In the genomic region with DNA sequence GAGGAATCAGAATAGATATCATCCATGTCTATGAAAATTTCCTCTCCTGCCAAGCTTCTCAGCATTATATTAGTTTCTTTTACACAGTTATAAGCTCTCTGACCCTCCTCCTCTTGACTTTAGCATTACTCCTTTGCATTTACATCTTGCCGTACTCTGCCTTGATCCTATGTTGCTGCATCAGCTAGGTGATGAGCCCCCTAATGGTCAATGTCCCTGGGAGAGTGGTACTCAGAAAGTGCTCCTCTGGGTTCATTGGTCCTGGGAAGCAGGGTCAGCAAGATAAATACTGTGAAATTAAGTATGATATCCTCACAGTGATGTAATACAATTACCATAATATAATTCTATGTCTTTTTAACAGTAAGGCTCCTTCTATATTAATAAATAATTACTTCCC, we compare ENCODE assay signal across 26 cellular contexts.
"Had no signal": no experiment of that assay in that cellular context is flagged by ENCODE, and none has a peak within 500 bp of the region (broad histone marks: within the 10 kb centered on the region; RNA-seq: fewer than 3 reads in every experiment).

No MANE protein-coding gene starts in this region.

- H3K4me3 ChIP-seq: coronary artery, neural progenitor cell, right atrium auricular region, tibial nerve had no signal

- H3K4me1 Mint-ChIP-seq: activated naive CD4-positive, alpha-beta T cell treated with anti-CD3 and anti-CD28 coated beads, Interleukin-2, amount 10 ng/mL, durations not matched to agents 7 days and 5 days; activated naive CD8-positive, alpha-beta T cell treated with anti-CD3 and anti-CD28 coated beads, Interleukin-2, amount 50 U/mL, for 24 hours; immature natural killer cell; naive thymus-derived CD4-positive, alpha-beta T cell; neural progenitor cell had no signal

- H3K27ac ChIP-seq: brain microvascular endothelial cell, coronary artery, neural progenitor cell, right atrium auricular region, tibial nerve had no signal

- H2AFZ ChIP-seq: neural progenitor cell had no signal

- H3K27ac Mint-ChIP-seq: activated naive CD4-positive, alpha-beta T cell treated with anti-CD3 and anti-CD28 coated beads, Interleukin-2, amount 10 ng/mL, durations not matched to agents 7 days and 5 days; activated naive CD8-positive, alpha-beta T cell treated with anti-CD3 and anti-CD28 coated beads, Interleukin-2, amount 50 U/mL, for 24 hours; immature natural killer cell; naive thymus-derived CD4-positive, alpha-beta T cell; neural progenitor cell; progenitor cell of endocrine pancreas had no signal

- H3K27me3 ChIP-seq: brain microvascular endothelial cell, neural progenitor cell, right atrium auricular region, tibial nerve had no signal

- H3K36me3 Mint-ChIP-seq: activated naive CD4-positive, alpha-beta T cell treated with anti-CD3 and anti-CD28 coated beads, Interleukin-2, amount 10 ng/mL, durations not matched to agents 7 days and 5 days; immature natural killer cell had no signal

- H3K36me3 ChIP-seq: brain microvascular endothelial cell, neural progenitor cell, right atrium auricular region had no signal

- FAIRE-seq: endometrium, frontal cortex, urothelium cell line had no signal

- H3K9ac ChIP-seq: neural progenitor cell had no signal

- H3K27me3 Mint-ChIP-seq: activated naive CD4-positive, alpha-beta T cell treated with anti-CD3 and anti-CD28 coated beads, Interleukin-2, amount 10 ng/mL, durations not matched to agents 7 days and 5 days; activated naive CD8-positive, alpha-beta T cell treated with anti-CD3 and anti-CD28 coated beads, Interleukin-2, amount 50 U/mL, for 24 hours; naive thymus-derived CD4-positive, alpha-beta T cell; progenitor cell of endocrine pancreas had no signal

- H3K9me3 ChIP-seq: right atrium auricular region, tibial nerve had no signal

- H3K9me3 Mint-ChIP-seq: activated naive CD4-positive, alpha-beta T cell treated with anti-CD3 and anti-CD28 coated beads, Interleukin-2, amount 10 ng/mL, durations not matched to agents 7 days and 5 days; activated naive CD8-positive, alpha-beta T cell treated with anti-CD3 and anti-CD28 coated beads, Interleukin-2, amount 50 U/mL, for 24 hours; immature natural killer cell; naive thymus-derived CD4-positive, alpha-beta T cell had no signal

- ATAC-seq: activated naive CD8-positive, alpha-beta T cell treated with anti-CD3 and anti-CD28 coated beads, Interleukin-2, amount 50 U/mL, for 24 hours; naive thymus-derived CD4-positive, alpha-beta T cell had no signal

- H3K4me1 ChIP-seq: neural progenitor cell, right atrium auricular region had no signal

- H3K4me2 ChIP-seq: neural progenitor cell had no signal

- H3K4me3 Mint-ChIP-seq: activated naive CD4-positive, alpha-beta T cell treated with anti-CD3 and anti-CD28 coated beads, Interleukin-2, amount 10 ng/mL, durations not matched to agents 7 days and 5 days; activated naive CD8-positive, alpha-beta T cell treated with anti-CD3 and anti-CD28 coated beads, Interleukin-2, amount 50 U/mL, for 24 hours; immature natural killer cell; naive thymus-derived CD4-positive, alpha-beta T cell; neural progenitor cell had no signal

- DNase-seq: activated CD4-positive, alpha-beta T cell treated with anti-CD3 and anti-CD28 coated beads, Interleukin-2, amount 50 U/mL, for 1 hour; activated CD8-positive, alpha-beta memory T cell treated with anti-CD3 and anti-CD28 coated beads, Interleukin-2, amount 50 U/mL, for 48 hours; activated effector memory CD4-positive, alpha-beta T cell treated with Interleukin-2 at 50 U/mL for 16 hours; activated naive CD4-positive, alpha-beta T cell treated with anti-CD3 and anti-CD28 coated beads, Interleukin-2, amount 10 ng/mL, durations not matched to agents 7 days and 5 days; activated naive CD8-positive, alpha-beta T cell treated with anti-CD3 and anti-CD28 coated beads, Interleukin-2, amount 50 U/mL, for 24 hours; activated T-cell treated with anti-CD3 and anti-CD28 coated beads, Interleukin-2, amount 50 U/mL, for 48 hours; aorta; brain microvascular endothelial cell; central memory CD4-positive, alpha-beta T cell; erythroblast; head of caudate nucleus; immature natural killer cell; kidney glomerular epithelial cell; mesenchymal stem cell; naive thymus-derived CD4-positive, alpha-beta T cell; stimulated activated CD4-positive, alpha-beta T cell treated with anti-CD3 and anti-CD28 coated beads, Interleukin-2, amount 100 ng/mL, for 24 hours; stimulated activated naive CD4-positive, alpha-beta T cell treated with Interleukin-2 at 50 U/mL for 16 hours; T-helper 9 cell had no signal
